In the genomic region with DNA sequence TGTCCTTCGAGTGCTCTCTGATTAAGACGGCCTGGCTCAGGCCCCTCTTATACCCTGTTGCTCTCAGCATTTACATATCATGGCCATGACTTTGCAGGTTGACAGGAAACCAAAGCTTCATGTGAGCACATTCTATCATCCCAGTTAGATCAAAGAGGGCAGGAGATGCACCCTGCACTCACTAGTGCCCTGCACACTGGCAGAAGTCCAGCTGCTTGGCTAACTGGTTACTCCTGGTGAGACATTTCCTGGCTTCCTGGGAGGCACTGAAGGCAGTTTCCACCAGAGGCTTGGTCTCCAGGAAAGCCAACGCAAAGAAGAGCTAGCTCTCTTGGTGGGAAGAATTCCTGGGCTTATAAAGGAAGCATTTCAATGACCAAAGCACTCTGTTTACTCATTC, we compare ENCODE assay signal across 23 cellular contexts.
A peak's percentile ranks its signal among the peaks of the same experiment; 100 is the strongest.
DNase-seq lines count a peak whose midpoint lies in the region; ATAC-seq, FAIRE-seq and TF ChIP-seq lines count a peak whose summit lies in the region.
"Had no signal": no experiment of that assay in that cellular context is flagged by ENCODE, and none has a peak within 500 bp of the region (broad histone marks: within the 10 kb centered on the region; RNA-seq: fewer than 3 reads in every experiment).

No MANE protein-coding gene starts in this region.

- H3K4me1 ChIP-seq in Peyer's patch, result peaks cover 0 to 21% (median 4%) of the 10 kb centered on the region in 4 donors
- no peaks in the 10 kb centered on the region for H3K4me1 ChIP-seq in endodermal cell (ENCODE audit: control insufficient read depth, insufficient read depth, low read length)
- H3K4me1 ChIP-seq in neural progenitor cell, result peaks cover 3% of the 10 kb centered on the region
- H3K4me1 ChIP-seq: upper lobe of right lung had no signal

- CTCF ChIA-PET in activated CD8-positive, alpha-beta T cell treated with anti-CD3 and anti-CD28 coated beads for 36 hours (lab: Charles Lee), result no interaction called here

- peaks cover 14% of the 10 kb centered on the region for H3K4me1 Mint-ChIP-seq in endodermal cell
- peaks cover 59% of the 10 kb centered on the region for H3K4me1 Mint-ChIP-seq in neural progenitor cell
- no peaks in the 10 kb centered on the region for H3K4me1 Mint-ChIP-seq in activated CD8-positive, alpha-beta T cell treated with anti-CD3 and anti-CD28 coated beads for 36 hours (ENCODE audit: low read depth)

- H3K36me3 Mint-ChIP-seq in endodermal cell (ENCODE audit: low read depth) (no peaks in the 10 kb centered on the region), neural progenitor cell (no peaks in the 10 kb centered on the region)
- H3K36me3 Mint-ChIP-seq in activated CD8-positive, alpha-beta T cell treated with anti-CD3 and anti-CD28 coated beads for 36 hours (ENCODE audit: low read depth), result no peaks in the 10 kb centered on the region
- H3K36me3 Mint-ChIP-seq: natural killer cell had no signal

- no peak overlapping the region for H3K4me2 ChIP-seq in neural progenitor cell
- H3K4me2 ChIP-seq: hepatocyte had no signal

- intact Hi-C loops in activated CD8-positive, alpha-beta T cell treated with anti-CD3 and anti-CD28 coated beads for 36 hours (cut with micrococcal nuclease), result no loop called here

- no peak for FAIRE-seq in H54 (lab: Jason Lieb, UNC)
- FAIRE-seq: H1, islet of Langerhans, TTC549 had no signal

- H3K4me3 Mint-ChIP-seq in endodermal cell, result no peak overlapping the region
- peak overlapping the region; percentile 28 for H3K4me3 Mint-ChIP-seq in neural progenitor cell
- no peak overlapping the region for H3K4me3 Mint-ChIP-seq in activated CD8-positive, alpha-beta T cell treated with anti-CD3 and anti-CD28 coated beads for 36 hours
- H3K4me3 Mint-ChIP-seq: natural killer cell had no signal

- peak; percentile 12 for DNase-seq in H54 (ENCODE audit: insufficient read length, low spot score)
- peak in 2 of 3 donors; percentile 68 to 82 for DNase-seq in Peyer's patch
- DNase-seq in endodermal cell, result peak; percentile 31
- no peak for DNase-seq in neural progenitor cell (ENCODE audit: low spot score)
- no peak for DNase-seq in GM20000 (ENCODE audit: low spot score)
- DNase-seq in NCI-H1930 (lab: John Stamatoyannopoulos, UW), result no peak
- no peak for DNase-seq in NCI-H2171 (lab: John Stamatoyannopoulos, UW)
- DNase-seq in activated CD8-positive, alpha-beta T cell treated with anti-CD3 and anti-CD28 coated beads for 36 hours, result no peak
- DNase-seq: activated CD4-positive, alpha-beta T cell treated with anti-CD3 and anti-CD28 coated beads, Interleukin-2, amount 50 U/mL, for 1 hour; activated naive CD4-positive, alpha-beta T cell; activated T-cell treated with anti-CD3 and anti-CD28 coated beads for 4 hours; AML-193; natural killer cell; NCI-H2029; NCI-H524; Right ventricle myocardium superior; stimulated activated CD4-positive, alpha-beta T cell treated with anti-CD3 and anti-CD28 coated beads, Interleukin-4, amount 100 ng/mL, for 1 hour; stomach; upper lobe of right lung had no signal

- H3F3A ChIP-seq in neural progenitor cell (ENCODE audit: low read depth), result no peaks in the 10 kb centered on the region

- no peak for ATAC-seq in activated CD8-positive, alpha-beta T cell treated with anti-CD3 and anti-CD28 coated beads for 36 hours
- ATAC-seq: natural killer cell had no signal

- no peaks in the 10 kb centered on the region for H3K79me2 ChIP-seq in neural progenitor cell (ENCODE audit: low read depth)
- H3K79me2 ChIP-seq: hepatocyte had no signal

- H3K36me3 ChIP-seq in Peyer's patch, result no peaks in the 10 kb centered on the region
- H3K36me3 ChIP-seq in endodermal cell (ENCODE audit: control insufficient read depth, insufficient read depth, low read length), result no peaks in the 10 kb centered on the region
- H3K36me3 ChIP-seq in neural progenitor cell, result no peaks in the 10 kb centered on the region
- H3K36me3 ChIP-seq: stomach, upper lobe of right lung had no signal

- H3K9me3 Mint-ChIP-seq in endodermal cell (no peaks in the 10 kb centered on the region), neural progenitor cell (no peaks in the 10 kb centered on the region)
- no peaks in the 10 kb centered on the region for H3K9me3 Mint-ChIP-seq in activated CD8-positive, alpha-beta T cell treated with anti-CD3 and anti-CD28 coated beads for 36 hours
- H3K9me3 Mint-ChIP-seq: natural killer cell had no signal

- no peaks in the 10 kb centered on the region for H4K20me1 ChIP-seq in neural progenitor cell (ENCODE audit: low read depth)

- H3K27me3 Mint-ChIP-seq in endodermal cell (ENCODE audit: insufficient read depth) (peaks cover 20% of the 10 kb centered on the region), neural progenitor cell (ENCODE audit: insufficient read depth, low read depth) (peaks cover 20% of the 10 kb centered on the region)
- H3K27me3 Mint-ChIP-seq in activated CD8-positive, alpha-beta T cell treated with anti-CD3 and anti-CD28 coated beads for 36 hours, result peaks cover 1% of the 10 kb centered on the region

- H3K4me3 ChIP-seq in Peyer's patch, result no peak overlapping the region
- H3K4me3 ChIP-seq in endodermal cell (ENCODE audit: low read length), result no peak overlapping the region
- H3K4me3 ChIP-seq in neural progenitor cell, result no peak overlapping the region
- H3K4me3 ChIP-seq: hepatocyte, stomach, upper lobe of right lung had no signal

- no peak overlapping the region for H3K9ac ChIP-seq in endodermal cell (ENCODE audit: extremely low read depth, low read length, poor library complexity, severe bottlenecking)
- no peak overlapping the region for H3K9ac ChIP-seq in neural progenitor cell

- H3K27ac Mint-ChIP-seq in endodermal cell, result no peak overlapping the region
- H3K27ac Mint-ChIP-seq in neural progenitor cell, result peak overlapping the region; percentile 99
- H3K27ac Mint-ChIP-seq in activated CD8-positive, alpha-beta T cell treated with anti-CD3 and anti-CD28 coated beads for 36 hours, result no peak overlapping the region
- H3K27ac Mint-ChIP-seq: natural killer cell had no signal

- no peak overlapping the region for H2AFZ ChIP-seq in neural progenitor cell (replicated peaks)
- H2AFZ ChIP-seq: hepatocyte had no signal

- POLR2A ChIA-PET in activated CD8-positive, alpha-beta T cell treated with anti-CD3 and anti-CD28 coated beads for 36 hours (lab: Charles Lee), result no interaction called here

- TF ChIP-seq POLR2A in H54 (IDR thresholded peaks at IDR 0.05; ENCODE audit: low read depth, low read length), result no peak
- no peak for TF ChIP-seq POLR2A in Peyer's patch (IDR thresholded peaks at IDR 0.05)

- 67 to 87% methylated on average over 1 to 3 of the region's 3 CpGs for WGBS in endodermal cell (ENCODE audit: insufficient coverage in 1 of 2, insufficient read length in 1 of 2), 2 experiments

- no peaks in the 10 kb centered on the region for H3K27me3 ChIP-seq in Peyer's patch
- H3K27me3 ChIP-seq in endodermal cell (ENCODE audit: control insufficient read depth, insufficient read depth, low read length, poor library complexity, severe bottlenecking), result no peaks in the 10 kb centered on the region
- no peaks in the 10 kb centered on the region for H3K27me3 ChIP-seq in neural progenitor cell
- H3K27me3 ChIP-seq: hepatocyte, upper lobe of right lung had no signal

- no peaks in the 10 kb centered on the region for H3K9me3 ChIP-seq in Peyer's patch
- no peaks in the 10 kb centered on the region for H3K9me3 ChIP-seq in endodermal cell (ENCODE audit: control insufficient read depth, low read length)
- no peaks in the 10 kb centered on the region for H3K9me3 ChIP-seq in neural progenitor cell (ENCODE audit: low read depth)
- H3K9me3 ChIP-seq: stomach, upper lobe of right lung had no signal

- no peak for TF ChIP-seq CTCF in Peyer's patch (IDR thresholded peaks at IDR 0.05)
- TF ChIP-seq CTCF in endodermal cell (conservative IDR thresholded peaks at IDR 0.05), result no peak
- TF ChIP-seq CTCF in neural progenitor cell (IDR thresholded peaks at IDR 0.05), result no peak
- TF ChIP-seq CTCF in GM20000 (IDR thresholded peaks at IDR 0.05; ENCODE audit: extremely low read depth, missing control alignments), result no peak
- TF ChIP-seq CTCF in activated CD8-positive, alpha-beta T cell treated with anti-CD3 and anti-CD28 coated beads for 36 hours (IDR thresholded peaks at IDR 0.05), result no peak

- H3K27ac ChIP-seq in Peyer's patch (peak overlapping the region in 2 of 4 donors; percentile 37 to 42), endodermal cell (ENCODE audit: low read depth, low read length) (peak overlapping the region; percentile 99), neural progenitor cell (no peak overlapping the region)
- H3K27ac ChIP-seq: hepatocyte, stomach, upper lobe of right lung had no signal

Comparison
In these comparisons a context has a peak if more than half of its experiments do, and no peak if none do; other contexts are left out.
1. DNase-seq: peak in H54 (single experiment), Peyer's patch (2 of 3) and endodermal cell (single experiment); none in neural progenitor cell (single experiment), GM20000 (single experiment), NCI-H1930 (0 of 2), NCI-H2171 (single experiment) and activated CD8-positive, alpha-beta T cell treated with anti-CD3 and anti-CD28 coated beads for 36 hours (single experiment).